ENCODE assay signal across 13 cellular contexts in the genomic region with DNA sequence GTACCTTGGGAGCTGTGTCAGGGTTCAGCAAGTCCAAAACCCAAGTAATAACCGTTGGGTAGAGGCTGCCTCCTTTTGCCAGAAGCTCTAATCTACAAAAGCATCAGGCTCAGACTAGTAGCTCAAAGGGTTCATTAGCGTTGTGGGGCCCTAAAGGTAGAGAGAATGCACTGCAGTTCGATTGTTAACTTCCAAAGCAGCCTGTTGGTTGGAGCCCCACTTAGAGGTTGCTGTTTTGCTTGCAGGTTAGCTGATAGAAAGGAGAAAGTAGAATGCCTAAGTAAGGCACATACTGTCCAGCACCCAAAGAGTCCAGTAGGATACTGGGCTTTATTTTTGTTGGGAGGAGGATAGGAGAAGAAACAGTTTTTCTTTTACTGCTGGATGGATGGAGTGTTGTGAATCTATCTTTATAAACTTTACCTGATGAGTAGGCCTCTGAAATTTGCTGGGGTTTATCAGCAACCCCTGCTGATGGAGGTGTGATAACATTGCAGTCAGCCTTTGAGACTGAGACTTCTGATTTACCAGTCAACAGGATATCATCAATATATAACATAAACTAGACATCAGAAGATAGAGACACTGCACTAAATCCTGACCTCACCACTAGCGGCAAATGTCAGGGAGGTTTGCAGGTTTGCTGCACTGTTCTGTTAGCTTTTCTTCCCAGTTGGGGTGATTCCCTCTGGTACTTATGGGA. TPM values are rescaled to one million over a fixed set of nuclear protein-coding genes. Genes with fewer than 3 reads are reported as not detected.
DNase-seq lines count a peak whose midpoint lies in the region; ATAC-seq lines count a peak whose summit lies in the region.
"Had no signal": no experiment of that assay in that cellular context is flagged by ENCODE, and none has a peak within 500 bp of the region (broad histone marks: within the 10 kb centered on the region; RNA-seq: fewer than 3 reads in every experiment).

No MANE protein-coding gene starts in this region.

- no peaks in the 10 kb centered on the region for H3K27me3 ChIP-seq in CD4-positive, CD25-positive, alpha-beta regulatory T cell (ENCODE audit: control insufficient read depth, insufficient read depth, low read length)
- no peaks in the 10 kb centered on the region for H3K27me3 ChIP-seq in SJCRH30

- H3K9me3 ChIP-seq in CD4-positive, CD25-positive, alpha-beta regulatory T cell (ENCODE audit: control insufficient read depth in 2 of 2, low read length in 2 of 2), result no peaks in the 10 kb centered on the region
- no peaks in the 10 kb centered on the region for H3K9me3 ChIP-seq in SJCRH30 (replicated peaks)
- H3K9me3 ChIP-seq: HAP-1 had no signal

- POLR2A ChIA-PET in activated CD4-positive, alpha-beta T cell treated with anti-CD3 and anti-CD28 coated beads for 36 hours (lab: Charles Lee), result no interaction called here

- intact Hi-C loops in activated CD4-positive, alpha-beta T cell treated with anti-CD3 and anti-CD28 coated beads for 36 hours (cut with DNase I, micrococcal nuclease), result no loop called here

- no peaks in the 10 kb centered on the region for H3K9me3 Mint-ChIP-seq in activated CD4-positive, alpha-beta T cell treated with anti-CD3 and anti-CD28 coated beads for 36 hours (ENCODE audit: low read depth)
- no peaks in the 10 kb centered on the region for H3K9me3 Mint-ChIP-seq in CD4-positive, CD25-positive, alpha-beta regulatory T cell

- no peaks in the 10 kb centered on the region for H3K4me1 ChIP-seq in CD4-positive, CD25-positive, alpha-beta regulatory T cell (ENCODE audit: control insufficient read depth, insufficient read depth, low read length, poor library complexity, severe bottlenecking)
- H3K4me1 ChIP-seq in SJCRH30, result peaks cover 35% of the 10 kb centered on the region
- H3K4me1 ChIP-seq: HAP-1 had no signal

- ATAC-seq in activated CD4-positive, alpha-beta T cell treated with anti-CD3 and anti-CD28 coated beads for 36 hours, result peak; percentile 33
- ATAC-seq in CD4-positive, CD25-positive, alpha-beta regulatory T cell (ENCODE audit: low read depth in 2 of 2), result peak; percentile 34 to 52
- ATAC-seq in HG03571 (IDR thresholded peaks at IDR 0.05; ENCODE audit: unreplicated experiment), result no peak

- peaks cover 31% of the 10 kb centered on the region for H3K36me3 Mint-ChIP-seq in activated CD4-positive, alpha-beta T cell treated with anti-CD3 and anti-CD28 coated beads for 36 hours (ENCODE audit: low read depth)
- H3K36me3 Mint-ChIP-seq in CD4-positive, CD25-positive, alpha-beta regulatory T cell, result peaks cover 32% of the 10 kb centered on the region

- peaks cover 21% of the 10 kb centered on the region for H3K36me3 ChIP-seq in CD4-positive, CD25-positive, alpha-beta regulatory T cell (ENCODE audit: control insufficient read depth, insufficient read depth, low read length)
- H3K36me3 ChIP-seq in SJCRH30, result peaks cover 21% of the 10 kb centered on the region; the same call in 1 of the 2 replicates

- peaks cover 31% of the 10 kb centered on the region for H3K4me1 Mint-ChIP-seq in activated CD4-positive, alpha-beta T cell treated with anti-CD3 and anti-CD28 coated beads for 36 hours
- peaks cover 6 to 46% (median 32%) of the 10 kb centered on the region in 4 donors for H3K4me1 Mint-ChIP-seq in CD4-positive, CD25-positive, alpha-beta regulatory T cell

- H3K27ac Mint-ChIP-seq in activated CD4-positive, alpha-beta T cell treated with anti-CD3 and anti-CD28 coated beads for 36 hours, result no peak overlapping the region
- H3K27ac Mint-ChIP-seq in CD4-positive, CD25-positive, alpha-beta regulatory T cell, result peak overlapping the region in 1 of 3 donors; percentile 76

- peak overlapping the region; percentile 31 for H3K4me3 ChIP-seq in CD4-positive, CD25-positive, alpha-beta regulatory T cell (ENCODE audit: low read depth, low read length)
- H3K4me3 ChIP-seq in SJCRH30, result no peak overlapping the region
- H3K4me3 ChIP-seq: HAP-1 had no signal

- CTCF ChIA-PET in activated CD4-positive, alpha-beta T cell treated with anti-CD3 and anti-CD28 coated beads for 36 hours (lab: Charles Lee), result interaction anchor here (1.5 kb wide), 1 partner anchor 38 kb away, joined by 3 read pairs; no protein-coding TSS in a partner anchor

- H3K27ac ChIP-seq in CD4-positive, CD25-positive, alpha-beta regulatory T cell (ENCODE audit: insufficient read depth, low read length, poor library complexity, severe bottlenecking), result peak overlapping the region; percentile 2
- peak overlapping the region; percentile 61 for H3K27ac ChIP-seq in SJCRH30

- H3K4me3 Mint-ChIP-seq in activated CD4-positive, alpha-beta T cell treated with anti-CD3 and anti-CD28 coated beads for 36 hours, result no peak overlapping the region
- peak overlapping the region in 1 of 4 donors; percentile 35 for H3K4me3 Mint-ChIP-seq in CD4-positive, CD25-positive, alpha-beta regulatory T cell

- DNase-seq in activated CD4-positive, alpha-beta T cell treated with anti-CD3 and anti-CD28 coated beads for 36 hours, result no peak
- no peak for DNase-seq in activated CD4-positive, alpha-beta T cell treated with anti-CD3 and anti-CD28 coated beads for 1 hour
- no peak for DNase-seq in CD4-positive, CD25-positive, alpha-beta regulatory T cell
- no peak for DNase-seq in SJCRH30
- DNase-seq in left kidney (ENCODE audit: low read depth, low spot score), result peak; percentile 9
- DNase-seq in HuH-7 (ENCODE audit: low spot score), result no peak
- DNase-seq in HT-29 (ENCODE audit: low spot score), result no peak
- DNase-seq: 8988T, NCI-H146, NCI-H2081 treated with DMSO at 0.1 percent for 48 hours, SIG-M5 had no signal

- H3K27me3 Mint-ChIP-seq in activated CD4-positive, alpha-beta T cell treated with anti-CD3 and anti-CD28 coated beads for 36 hours, result no peaks in the 10 kb centered on the region
- H3K27me3 Mint-ChIP-seq in CD4-positive, CD25-positive, alpha-beta regulatory T cell, result no peaks in the 10 kb centered on the region

RNA-seq across cellular contexts. Expression of gene ZNF131, which starts 34.8 kb away (rescaled TPM):
- total RNA-seq in activated CD4-positive, alpha-beta T cell treated with anti-CD3 and anti-CD28 coated beads for 36 hours, result 10 to 100 TPM; 30.9 to 33.4 TPM
- 77.9 TPM for total RNA-seq in CD4-positive, CD25-positive, alpha-beta regulatory T cell
- polyA plus RNA-seq in CD4-positive, CD25-positive, alpha-beta regulatory T cell, result 10 to 100 TPM; 41.4 to 62.6 (median 53.8) TPM
- 67.2 and 80.5 TPM in 2 replicates for total RNA-seq in SJCRH30 (2014; rRNA removed; shearing (Covaris generic))
- 31.8 and 35.5 TPM in 2 replicates for total RNA-seq in HT-29 (2014; rRNA removed; shearing (Covaris generic))

RNA-seq across cellular contexts. Expression of gene NIM1K, which starts 36.5 kb away (rescaled TPM):
- 1 to 10 TPM; 2.1 to 2.3 TPM for total RNA-seq in activated CD4-positive, alpha-beta T cell treated with anti-CD3 and anti-CD28 coated beads for 36 hours
- total RNA-seq in CD4-positive, CD25-positive, alpha-beta regulatory T cell, result 0.67 TPM
- under 1 TPM in 2 of 4 donors, not detected in 2; 0.16 to 0.26 TPM for polyA plus RNA-seq in CD4-positive, CD25-positive, alpha-beta regulatory T cell
- 0.04 TPM in 1 of 2 replicates, not detected in the other for total RNA-seq in SJCRH30 (2014; rRNA removed; shearing (Covaris generic))
- not detected in 2 replicates for total RNA-seq in HT-29 (2014; rRNA removed; shearing (Covaris generic))
